ENCODE assay signal across 16 cellular contexts in genomic region chr17:72176516-72176851, GRCh38. TPM values are rescaled to one million over a fixed set of nuclear protein-coding genes. Genes with fewer than 3 reads are reported as not detected.
"Had no signal": no experiment of that assay in that cellular context is flagged by ENCODE, and none has a peak within 500 bp of the region (broad histone marks: within the 10 kb centered on the region; RNA-seq: fewer than 3 reads in every experiment).

No MANE protein-coding gene starts in this region.

- H3K9me3 ChIP-seq: body of pancreas, lower lobe of right lung, neutrophil, tibial nerve had no signal

- DNase-seq: activated CD4-positive, alpha-beta T cell treated with anti-CD3 and anti-CD28 coated beads, Interleukin-2, amount 10 ng/mL, durations not matched to agents 24 days and 14 days; activated effector memory CD4-positive, alpha-beta T cell treated with Interleukin-2 at 50 U/mL for 16 hours; erythroblast; hippocampal formation; lower lobe of right lung; midbrain; naive thymus-derived CD4-positive, alpha-beta T cell; posterior cingulate gyrus; right cardiac atrium; spleen; stimulated activated CD4-positive, alpha-beta T cell treated with anti-CD3 and anti-CD28 coated beads, Interleukin-1b, Interleukin-23, amount 100 ng/mL, for 48 hours had no signal

- H3K4me1 ChIP-seq: lower lobe of right lung, spleen had no signal

- ATAC-seq: naive thymus-derived CD4-positive, alpha-beta T cell; right cardiac atrium; stimulated activated memory B cell treated with anti-CD40 and anti-IgM and Interleukin-4, amounts not matched to agents 10 μg/mL and 1 μg/mL and 100 μg/mL, for 72 hours had no signal

- H3K4me3 ChIP-seq: body of pancreas, lower lobe of right lung, spleen, tibial nerve had no signal

- H3K36me3 ChIP-seq: lower lobe of right lung, neutrophil, spleen, tibial nerve had no signal

- H3K27me3 ChIP-seq: body of pancreas, neutrophil, tibial nerve had no signal

- H3K27ac ChIP-seq: lower lobe of right lung, neutrophil, spleen, tibial nerve had no signal

RNA-seq across cellular contexts. Expression of gene SOX9, which starts 55.7 kb away (rescaled TPM):
- total RNA-seq: activated CD4-positive, alpha-beta T cell treated with anti-CD3 and anti-CD28 coated beads, Interleukin-2, amount 10 ng/mL, durations not matched to agents 24 days and 14 days; activated CD8-positive, alpha-beta memory T cell treated with anti-CD3 and anti-CD28 coated beads for 36 hours; naive thymus-derived CD4-positive, alpha-beta T cell had no signal
